Comparison of ENCODE assay signal across 1 cellular context in the genomic region with DNA sequence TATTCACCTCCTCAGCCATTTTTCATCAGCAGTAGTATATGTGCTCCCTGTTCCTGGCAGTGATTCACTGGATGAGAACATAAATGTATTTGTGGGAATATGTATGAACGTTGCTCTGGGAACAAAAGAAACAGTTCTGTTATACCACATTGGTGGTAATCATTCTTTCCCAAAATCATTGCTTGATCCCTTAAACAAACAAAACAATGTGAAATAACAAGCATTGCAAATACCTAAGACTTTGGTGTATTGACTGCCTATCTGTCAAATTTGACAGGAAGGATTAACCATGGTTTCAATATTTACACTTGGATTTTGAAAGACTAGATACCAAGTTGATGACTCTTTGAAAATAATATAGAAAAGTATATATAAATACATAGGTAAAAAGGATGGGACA.
TF ChIP-seq lines count a peak whose summit lies in the region.

No MANE protein-coding gene starts in this region.

TF ChIP-seq in HepG2, 621 proteins besides CTCF, POLR2A, EP300 and RAD21 (continued from another document and continues in another):
- TF ChIP-seq CEBPG (CRISPR knock-in tag; IDR thresholded peaks at IDR 0.05): peak; percentile 71
- peak; percentile 17; the same call in 1 of the 2 replicates for TF ChIP-seq SALL1 (CRISPR knock-in tag; IDR thresholded peaks at IDR 0.05)
- no peak for TF ChIP-seq ZNF563 (CRISPR knock-in tag; IDR thresholded peaks at IDR 0.05)
- TF ChIP-seq KLF16 (CRISPR knock-in tag; IDR thresholded peaks at IDR 0.05): peak in 1 of 2 experiments; percentile 46; a peak in 1 of 4 replicates
- TF ChIP-seq PRMT3 (CRISPR knock-in tag; IDR thresholded peaks at IDR 0.05; ENCODE audit: borderline replicate concordance, low read depth): no peak
- peak; percentile 90; the same call in 1 of the 2 replicates for TF ChIP-seq MEIS2 (CRISPR knock-in tag; IDR thresholded peaks at IDR 0.05)
- 0 out of 2 replicates have a peak, but pooled peaks have one; percentile 27 for TF ChIP-seq ZNF614 (CRISPR knock-in tag; IDR thresholded peaks at IDR 0.05; ENCODE audit: borderline replicate concordance)
- no peak for TF ChIP-seq ZNF510 (CRISPR knock-in tag; IDR thresholded peaks at IDR 0.05; ENCODE audit: low read depth)
- TF ChIP-seq, protein P1, sequence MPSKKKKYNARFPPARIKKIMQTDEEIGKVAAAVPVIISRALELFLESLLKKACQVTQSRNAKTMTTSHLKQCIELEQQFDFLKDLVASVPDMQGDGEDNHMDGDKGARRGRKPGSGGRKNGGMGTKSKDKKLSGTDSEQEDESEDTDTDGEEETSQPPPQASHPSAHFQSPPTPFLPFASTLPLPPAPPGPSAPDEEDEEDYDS (CRISPR knock-in tag; IDR thresholded peaks at IDR 0.05): peak; percentile 23; the same call in 1 of the 2 replicates
- TF ChIP-seq, protein P2, sequence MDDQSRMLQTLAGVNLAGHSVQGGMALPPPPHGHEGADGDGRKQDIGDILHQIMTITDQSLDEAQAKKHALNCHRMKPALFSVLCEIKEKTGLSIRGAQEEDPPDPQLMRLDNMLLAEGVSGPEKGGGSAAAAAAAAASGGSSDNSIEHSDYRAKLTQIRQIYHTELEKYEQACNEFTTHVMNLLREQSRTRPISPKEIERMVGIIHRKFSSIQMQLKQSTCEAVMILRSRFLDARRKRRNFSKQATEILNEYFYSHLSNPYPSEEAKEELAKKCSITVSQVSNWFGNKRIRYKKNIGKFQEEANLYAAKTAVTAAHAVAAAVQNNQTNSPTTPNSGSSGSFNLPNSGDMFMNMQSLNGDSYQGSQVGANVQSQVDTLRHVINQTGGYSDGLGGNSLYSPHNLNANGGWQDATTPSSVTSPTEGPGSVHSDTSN (CRISPR knock-in tag; IDR thresholded peaks at IDR 0.05; ENCODE audit: borderline replicate concordance): no peak
- no peak for TF ChIP-seq ZNF780A (CRISPR knock-in tag; IDR thresholded peaks at IDR 0.05)
- TF ChIP-seq MAFG (CRISPR knock-in tag; IDR thresholded peaks at IDR 0.05): no peak
- TF ChIP-seq ZNF83 (CRISPR knock-in tag; IDR thresholded peaks at IDR 0.05; ENCODE audit: borderline replicate concordance): no peak
- TF ChIP-seq, protein P3, sequence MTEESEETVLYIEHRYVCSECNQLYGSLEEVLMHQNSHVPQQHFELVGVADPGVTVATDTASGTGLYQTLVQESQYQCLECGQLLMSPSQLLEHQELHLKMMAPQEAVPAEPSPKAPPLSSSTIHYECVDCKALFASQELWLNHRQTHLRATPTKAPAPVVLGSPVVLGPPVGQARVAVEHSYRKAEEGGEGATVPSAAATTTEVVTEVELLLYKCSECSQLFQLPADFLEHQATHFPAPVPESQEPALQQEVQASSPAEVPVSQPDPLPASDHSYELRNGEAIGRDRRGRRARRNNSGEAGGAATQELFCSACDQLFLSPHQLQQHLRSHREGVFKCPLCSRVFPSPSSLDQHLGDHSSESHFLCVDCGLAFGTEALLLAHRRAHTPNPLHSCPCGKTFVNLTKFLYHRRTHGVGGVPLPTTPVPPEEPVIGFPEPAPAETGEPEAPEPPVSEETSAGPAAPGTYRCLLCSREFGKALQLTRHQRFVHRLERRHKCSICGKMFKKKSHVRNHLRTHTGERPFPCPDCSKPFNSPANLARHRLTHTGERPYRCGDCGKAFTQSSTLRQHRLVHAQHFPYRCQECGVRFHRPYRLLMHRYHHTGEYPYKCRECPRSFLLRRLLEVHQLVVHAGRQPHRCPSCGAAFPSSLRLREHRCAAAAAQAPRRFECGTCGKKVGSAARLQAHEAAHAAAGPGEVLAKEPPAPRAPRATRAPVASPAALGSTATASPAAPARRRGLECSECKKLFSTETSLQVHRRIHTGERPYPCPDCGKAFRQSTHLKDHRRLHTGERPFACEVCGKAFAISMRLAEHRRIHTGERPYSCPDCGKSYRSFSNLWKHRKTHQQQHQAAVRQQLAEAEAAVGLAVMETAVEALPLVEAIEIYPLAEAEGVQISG (CRISPR knock-in tag; IDR thresholded peaks at IDR 0.05): no peak
- TF ChIP-seq, protein P4, sequence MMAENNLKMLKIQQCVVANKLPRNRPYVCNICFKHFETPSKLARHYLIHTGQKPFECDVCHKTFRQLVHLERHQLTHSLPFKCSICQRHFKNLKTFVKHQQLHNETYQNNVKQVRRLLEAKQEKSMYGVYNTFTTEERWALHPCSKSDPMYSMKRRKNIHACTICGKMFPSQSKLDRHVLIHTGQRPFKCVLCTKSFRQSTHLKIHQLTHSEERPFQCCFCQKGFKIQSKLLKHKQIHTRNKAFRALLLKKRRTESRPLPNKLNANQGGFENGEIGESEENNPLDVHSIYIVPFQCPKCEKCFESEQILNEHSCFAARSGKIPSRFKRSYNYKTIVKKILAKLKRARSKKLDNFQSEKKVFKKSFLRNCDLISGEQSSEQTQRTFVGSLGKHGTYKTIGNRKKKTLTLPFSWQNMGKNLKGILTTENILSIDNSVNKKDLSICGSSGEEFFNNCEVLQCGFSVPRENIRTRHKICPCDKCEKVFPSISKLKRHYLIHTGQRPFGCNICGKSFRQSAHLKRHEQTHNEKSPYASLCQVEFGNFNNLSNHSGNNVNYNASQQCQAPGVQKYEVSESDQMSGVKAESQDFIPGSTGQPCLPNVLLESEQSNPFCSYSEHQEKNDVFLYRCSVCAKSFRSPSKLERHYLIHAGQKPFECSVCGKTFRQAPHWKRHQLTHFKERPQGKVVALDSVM (CRISPR knock-in tag; IDR thresholded peaks at IDR 0.05): no peak
- TF ChIP-seq, protein P5, sequence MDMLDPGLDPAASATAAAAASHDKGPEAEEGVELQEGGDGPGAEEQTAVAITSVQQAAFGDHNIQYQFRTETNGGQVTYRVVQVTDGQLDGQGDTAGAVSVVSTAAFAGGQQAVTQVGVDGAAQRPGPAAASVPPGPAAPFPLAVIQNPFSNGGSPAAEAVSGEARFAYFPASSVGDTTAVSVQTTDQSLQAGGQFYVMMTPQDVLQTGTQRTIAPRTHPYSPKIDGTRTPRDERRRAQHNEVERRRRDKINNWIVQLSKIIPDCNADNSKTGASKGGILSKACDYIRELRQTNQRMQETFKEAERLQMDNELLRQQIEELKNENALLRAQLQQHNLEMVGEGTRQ (IDR thresholded peaks at IDR 0.05; ENCODE audit: low read depth, low read length): no peak
- TF ChIP-seq, protein P5 (CRISPR knock-in tag; IDR thresholded peaks at IDR 0.05; ENCODE audit: borderline replicate concordance): no peak
- no peak for TF ChIP-seq ZNF768 (CRISPR knock-in tag; IDR thresholded peaks at IDR 0.05)
- TF ChIP-seq MIXL1 (CRISPR knock-in tag; IDR thresholded peaks at IDR 0.05): peak; percentile 74
- no peak for TF ChIP-seq ZNF260 (CRISPR knock-in tag; IDR thresholded peaks at IDR 0.05; ENCODE audit: borderline replicate concordance, low read depth)
- TF ChIP-seq SOX6 (IDR thresholded peaks at IDR 0.05): no peak
- peak; percentile 84 for TF ChIP-seq SOX6 (CRISPR knock-in tag; IDR thresholded peaks at IDR 0.05)
- no peak for TF ChIP-seq KLF15 (CRISPR knock-in tag; IDR thresholded peaks at IDR 0.05; ENCODE audit: borderline replicate concordance)
- TF ChIP-seq HIVEP1 (CRISPR knock-in tag; IDR thresholded peaks at IDR 0.05): no peak
- TF ChIP-seq, protein P6, sequence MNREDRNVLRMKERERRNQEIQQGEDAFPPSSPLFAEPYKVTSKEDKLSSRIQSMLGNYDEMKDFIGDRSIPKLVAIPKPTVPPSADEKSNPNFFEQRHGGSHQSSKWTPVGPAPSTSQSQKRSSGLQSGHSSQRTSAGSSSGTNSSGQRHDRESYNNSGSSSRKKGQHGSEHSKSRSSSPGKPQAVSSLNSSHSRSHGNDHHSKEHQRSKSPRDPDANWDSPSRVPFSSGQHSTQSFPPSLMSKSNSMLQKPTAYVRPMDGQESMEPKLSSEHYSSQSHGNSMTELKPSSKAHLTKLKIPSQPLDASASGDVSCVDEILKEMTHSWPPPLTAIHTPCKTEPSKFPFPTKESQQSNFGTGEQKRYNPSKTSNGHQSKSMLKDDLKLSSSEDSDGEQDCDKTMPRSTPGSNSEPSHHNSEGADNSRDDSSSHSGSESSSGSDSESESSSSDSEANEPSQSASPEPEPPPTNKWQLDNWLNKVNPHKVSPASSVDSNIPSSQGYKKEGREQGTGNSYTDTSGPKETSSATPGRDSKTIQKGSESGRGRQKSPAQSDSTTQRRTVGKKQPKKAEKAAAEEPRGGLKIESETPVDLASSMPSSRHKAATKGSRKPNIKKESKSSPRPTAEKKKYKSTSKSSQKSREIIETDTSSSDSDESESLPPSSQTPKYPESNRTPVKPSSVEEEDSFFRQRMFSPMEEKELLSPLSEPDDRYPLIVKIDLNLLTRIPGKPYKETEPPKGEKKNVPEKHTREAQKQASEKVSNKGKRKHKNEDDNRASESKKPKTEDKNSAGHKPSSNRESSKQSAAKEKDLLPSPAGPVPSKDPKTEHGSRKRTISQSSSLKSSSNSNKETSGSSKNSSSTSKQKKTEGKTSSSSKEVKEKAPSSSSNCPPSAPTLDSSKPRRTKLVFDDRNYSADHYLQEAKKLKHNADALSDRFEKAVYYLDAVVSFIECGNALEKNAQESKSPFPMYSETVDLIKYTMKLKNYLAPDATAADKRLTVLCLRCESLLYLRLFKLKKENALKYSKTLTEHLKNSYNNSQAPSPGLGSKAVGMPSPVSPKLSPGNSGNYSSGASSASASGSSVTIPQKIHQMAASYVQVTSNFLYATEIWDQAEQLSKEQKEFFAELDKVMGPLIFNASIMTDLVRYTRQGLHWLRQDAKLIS (CRISPR knock-in tag; IDR thresholded peaks at IDR 0.05): no peak
- no peak for TF ChIP-seq CCDC6 (CRISPR knock-in tag; IDR thresholded peaks at IDR 0.05)
- TF ChIP-seq ZNF713 (CRISPR knock-in tag; IDR thresholded peaks at IDR 0.05): no peak
- TF ChIP-seq ATAD3A (CRISPR knock-in tag; IDR thresholded peaks at IDR 0.05): no peak
- TF ChIP-seq NAIF1 (CRISPR knock-in tag; IDR thresholded peaks at IDR 0.05; ENCODE audit: borderline replicate concordance): no peak
- no peak for TF ChIP-seq PHF8 (CRISPR knock-in tag; IDR thresholded peaks at IDR 0.05)
- TF ChIP-seq, protein P7, sequence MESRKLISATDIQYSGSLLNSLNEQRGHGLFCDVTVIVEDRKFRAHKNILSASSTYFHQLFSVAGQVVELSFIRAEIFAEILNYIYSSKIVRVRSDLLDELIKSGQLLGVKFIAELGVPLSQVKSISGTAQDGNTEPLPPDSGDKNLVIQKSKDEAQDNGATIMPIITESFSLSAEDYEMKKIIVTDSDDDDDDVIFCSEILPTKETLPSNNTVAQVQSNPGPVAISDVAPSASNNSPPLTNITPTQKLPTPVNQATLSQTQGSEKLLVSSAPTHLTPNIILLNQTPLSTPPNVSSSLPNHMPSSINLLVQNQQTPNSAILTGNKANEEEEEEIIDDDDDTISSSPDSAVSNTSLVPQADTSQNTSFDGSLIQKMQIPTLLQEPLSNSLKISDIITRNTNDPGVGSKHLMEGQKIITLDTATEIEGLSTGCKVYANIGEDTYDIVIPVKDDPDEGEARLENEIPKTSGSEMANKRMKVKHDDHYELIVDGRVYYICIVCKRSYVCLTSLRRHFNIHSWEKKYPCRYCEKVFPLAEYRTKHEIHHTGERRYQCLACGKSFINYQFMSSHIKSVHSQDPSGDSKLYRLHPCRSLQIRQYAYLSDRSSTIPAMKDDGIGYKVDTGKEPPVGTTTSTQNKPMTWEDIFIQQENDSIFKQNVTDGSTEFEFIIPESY (CRISPR knock-in tag; IDR thresholded peaks at IDR 0.05): no peak
- no peak for TF ChIP-seq ZSCAN21 (CRISPR knock-in tag; IDR thresholded peaks at IDR 0.05; ENCODE audit: borderline replicate concordance)
- no peak for TF ChIP-seq HNRNPH1 (optimal IDR thresholded peaks at IDR 0.05; ENCODE audit: low read depth, low read length)
- TF ChIP-seq, protein P8, sequence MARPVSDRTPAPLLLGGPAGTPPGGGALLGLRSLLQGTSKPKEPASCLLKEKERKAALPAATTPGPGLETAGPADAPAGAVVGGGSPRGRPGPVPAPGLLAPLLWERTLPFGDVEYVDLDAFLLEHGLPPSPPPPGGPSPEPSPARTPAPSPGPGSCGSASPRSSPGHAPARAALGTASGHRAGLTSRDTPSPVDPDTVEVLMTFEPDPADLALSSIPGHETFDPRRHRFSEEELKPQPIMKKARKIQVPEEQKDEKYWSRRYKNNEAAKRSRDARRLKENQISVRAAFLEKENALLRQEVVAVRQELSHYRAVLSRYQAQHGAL (CRISPR knock-in tag; IDR thresholded peaks at IDR 0.05; ENCODE audit: not compliant biosample characterization): no peak
- no peak for TF ChIP-seq SP4 (CRISPR knock-in tag; IDR thresholded peaks at IDR 0.05)
- TF ChIP-seq PLRG1 (conservative IDR thresholded peaks at IDR 0.05): no peak
- TF ChIP-seq ZSCAN25 (CRISPR knock-in tag; IDR thresholded peaks at IDR 0.05): no peak
- TF ChIP-seq TEAD2 (CRISPR knock-in tag; IDR thresholded peaks at IDR 0.05): no peak
- TF ChIP-seq, protein P9, sequence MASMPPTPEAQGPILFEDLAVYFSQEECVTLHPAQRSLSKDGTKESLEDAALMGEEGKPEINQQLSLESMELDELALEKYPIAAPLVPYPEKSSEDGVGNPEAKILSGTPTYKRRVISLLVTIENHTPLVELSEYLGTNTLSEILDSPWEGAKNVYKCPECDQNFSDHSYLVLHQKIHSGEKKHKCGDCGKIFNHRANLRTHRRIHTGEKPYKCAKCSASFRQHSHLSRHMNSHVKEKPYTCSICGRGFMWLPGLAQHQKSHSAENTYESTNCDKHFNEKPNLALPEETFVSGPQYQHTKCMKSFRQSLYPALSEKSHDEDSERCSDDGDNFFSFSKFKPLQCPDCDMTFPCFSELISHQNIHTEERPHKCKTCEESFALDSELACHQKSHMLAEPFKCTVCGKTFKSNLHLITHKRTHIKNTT (CRISPR knock-in tag; IDR thresholded peaks at IDR 0.05): no peak
- TF ChIP-seq, protein P10, sequence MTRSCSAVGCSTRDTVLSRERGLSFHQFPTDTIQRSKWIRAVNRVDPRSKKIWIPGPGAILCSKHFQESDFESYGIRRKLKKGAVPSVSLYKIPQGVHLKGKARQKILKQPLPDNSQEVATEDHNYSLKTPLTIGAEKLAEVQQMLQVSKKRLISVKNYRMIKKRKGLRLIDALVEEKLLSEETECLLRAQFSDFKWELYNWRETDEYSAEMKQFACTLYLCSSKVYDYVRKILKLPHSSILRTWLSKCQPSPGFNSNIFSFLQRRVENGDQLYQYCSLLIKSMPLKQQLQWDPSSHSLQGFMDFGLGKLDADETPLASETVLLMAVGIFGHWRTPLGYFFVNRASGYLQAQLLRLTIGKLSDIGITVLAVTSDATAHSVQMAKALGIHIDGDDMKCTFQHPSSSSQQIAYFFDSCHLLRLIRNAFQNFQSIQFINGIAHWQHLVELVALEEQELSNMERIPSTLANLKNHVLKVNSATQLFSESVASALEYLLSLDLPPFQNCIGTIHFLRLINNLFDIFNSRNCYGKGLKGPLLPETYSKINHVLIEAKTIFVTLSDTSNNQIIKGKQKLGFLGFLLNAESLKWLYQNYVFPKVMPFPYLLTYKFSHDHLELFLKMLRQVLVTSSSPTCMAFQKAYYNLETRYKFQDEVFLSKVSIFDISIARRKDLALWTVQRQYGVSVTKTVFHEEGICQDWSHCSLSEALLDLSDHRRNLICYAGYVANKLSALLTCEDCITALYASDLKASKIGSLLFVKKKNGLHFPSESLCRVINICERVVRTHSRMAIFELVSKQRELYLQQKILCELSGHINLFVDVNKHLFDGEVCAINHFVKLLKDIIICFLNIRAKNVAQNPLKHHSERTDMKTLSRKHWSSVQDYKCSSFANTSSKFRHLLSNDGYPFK (CRISPR knock-in tag; IDR thresholded peaks at IDR 0.05; ENCODE audit: borderline replicate concordance): no peak
- no peak for TF ChIP-seq HMGA1 (CRISPR knock-in tag; conservative IDR thresholded peaks at IDR 0.05)
- no peak for TF ChIP-seq TBP (CRISPR knock-in tag; IDR thresholded peaks at IDR 0.05)
